ENCODE assay signal across 8 cellular contexts in genomic region chr16:70738083-70738977, GRCh38. TPM values are rescaled to one million over a fixed set of nuclear protein-coding genes. Genes with fewer than 3 reads are reported as not detected.
DNase-seq lines count a peak whose midpoint lies in the region; ATAC-seq, FAIRE-seq and TF ChIP-seq lines count a peak whose summit lies in the region.

No MANE protein-coding gene starts in this region.

- no peaks in the 10 kb centered on the region for H3K79me2 ChIP-seq in OCI-LY3 (ENCODE audit: low read length)
- no peaks in the 10 kb centered on the region for H3K79me2 ChIP-seq in K562 (ENCODE audit: control insufficient read depth, insufficient read depth, low read length)

- H3K4me2 ChIP-seq in OCI-LY3 (ENCODE audit: low read length) (peak overlapping the region; percentile 68), K562 (ENCODE audit: insufficient read depth, low read length) (no peak overlapping the region)

- no TSS peak for BruUV-seq in K562 (replicated peaks; lab: Mats Ljungman, UMichigan)

- peaks cover 28% of the 10 kb centered on the region for H3K4me1 ChIP-seq in OCI-LY3 (ENCODE audit: low read length)
- peaks cover 0 to 26% of the 10 kb centered on the region in 2 experiments; a peak in 2 of 5 replicates for H3K4me1 ChIP-seq in K562 (replicated peaks in 1 of 2; ENCODE audit: control insufficient read depth in 2 of 2, insufficient read depth in 2 of 2, low read length in 2 of 2)

- H3K4me3 Mint-ChIP-seq in stimulated activated memory B cell treated with anti-CD40 and anti-IgM and Interleukin-4, amounts not matched to agents 10 μg/mL and 1 μg/mL and 100 μg/mL, for 72 hours, result peak overlapping the region; percentile 27

- peak in 1 of 2 experiments; percentile 68; a peak in 2 of 4 replicates for TF ChIP-seq RAD21 in K562 (CRISPR knock-in tag; conservative IDR thresholded peaks at IDR 0.05 in 1 of 2, IDR thresholded peaks at IDR 0.05 in 1 of 2)

- intact Hi-C loops in K562 (cut with micrococcal nuclease), result loop anchor here (5.0 kb wide), 1 partner anchor 51 kb away; the partner anchor contains the start of gene MTSS2

- no peak for TF ChIP-seq EP300 in K562 (IDR thresholded peaks at IDR 0.05; ENCODE audit: low read length)

- CTCF ChIA-PET in AG04449 (lab: Yijun Ruan, JAX) (interaction anchor here (0.7 to 3.9 kb wide), 25 partner anchors 8 to 72 kb away, joined by 3 to 18 read pairs (median 5); partner anchors contain the start of gene MTSS2), K562 (lab: Yijun Ruan, JAX; ENCODE audit: low intra/inter-chr PET ratio) (interaction anchor here (0.6 to 1.4 kb wide), 2 partner anchors 59 to 1825 kb away, joined by 3 to 5 read pairs; no protein-coding TSS in a partner anchor)

- no peaks in the 10 kb centered on the region for H3K27me3 Mint-ChIP-seq in stimulated activated memory B cell treated with anti-CD40 and anti-IgM and Interleukin-4, amounts not matched to agents 10 μg/mL and 1 μg/mL and 100 μg/mL, for 72 hours

- peaks cover 36% of the 10 kb centered on the region for H3K4me1 Mint-ChIP-seq in stimulated activated memory B cell treated with anti-CD40 and anti-IgM and Interleukin-4, amounts not matched to agents 10 μg/mL and 1 μg/mL and 100 μg/mL, for 72 hours

- DNase-seq in AG04449 (ENCODE audit: low read depth, low spot score) (no peak), K562 (ENCODE audit: extremely low read depth in 1 of 4, low spot score in 3 of 4) (peak; percentile 69 to 83 (median 74)), iPS-NIHi7 (ENCODE audit: extremely low spot score) (peak; percentile 90), NCI-H526 treated with DMSO at 0.1 percent for 48 hours (lab: John Stamatoyannopoulos, UW) (no peak)

- in situ Hi-C loops in K562 (cut with MboI), result no loop called here

- no peaks in the 10 kb centered on the region for H3K9me3 ChIP-seq in OCI-LY3 (ENCODE audit: insufficient read depth, low read length)
- H3K9me3 ChIP-seq in K562 (replicated peaks; ENCODE audit: control insufficient read depth, insufficient read depth, low read depth, low read length), result 0 out of 2 replicates have a peak, but pooled peaks cover under 1% of the 10 kb centered on the region

- H3K36me3 ChIP-seq in OCI-LY3 (replicated peaks; ENCODE audit: low read depth, low read length) (no peaks in the 10 kb centered on the region), K562 (ENCODE audit: control insufficient read depth, insufficient read depth, low read length) (peaks cover 22% of the 10 kb centered on the region; the same call in 1 of the 3 replicates)

- H3K9me1 ChIP-seq in K562 (ENCODE audit: control insufficient read depth, insufficient read depth, low read length), result no peaks in the 10 kb centered on the region

- peak; percentile 60 for FAIRE-seq in K562 (lab: Jason Lieb, UNC)

- peak overlapping the region; percentile 93 for H3K27ac Mint-ChIP-seq in stimulated activated memory B cell treated with anti-CD40 and anti-IgM and Interleukin-4, amounts not matched to agents 10 μg/mL and 1 μg/mL and 100 μg/mL, for 72 hours

- POLR2A ChIA-PET in AG04449 (lab: Yijun Ruan, JAX) (interaction anchor here (0.6 to 1.5 kb wide), 3 partner anchors 12 to 29 kb away, joined by 3 to 6 read pairs (median 3); no protein-coding TSS in a partner anchor), K562 (lab: Yijun Ruan, JAX) (interaction anchor here (0.6 to 1.5 kb wide), 6 partner anchors 13 to 812 kb away, joined by 3 to 4 read pairs (median 3); no protein-coding TSS in a partner anchor)

- ATAC-seq in K562 (peak; percentile 97), HG03460 (IDR thresholded peaks at IDR 0.05; ENCODE audit: unreplicated experiment) (no peak)
- ATAC-seq in stimulated activated memory B cell treated with anti-CD40 and anti-IgM and Interleukin-4, amounts not matched to agents 10 μg/mL and 1 μg/mL and 100 μg/mL, for 72 hours, result no peak

- TF ChIP-seq POLR2A in K562 (conservative IDR thresholded peaks at IDR 0.05), result no peak

- peaks cover under 1% of the 10 kb centered on the region for H3K9me3 Mint-ChIP-seq in stimulated activated memory B cell treated with anti-CD40 and anti-IgM and Interleukin-4, amounts not matched to agents 10 μg/mL and 1 μg/mL and 100 μg/mL, for 72 hours

- H2AFZ ChIP-seq in OCI-LY3 (ENCODE audit: low read depth, low read length) (no peak overlapping the region; the same call in 1 of the 2 replicates), K562 (ENCODE audit: low read depth, low read length) (no peak overlapping the region)

- peak; percentile 86 for TF ChIP-seq CTCF in AG04449 (IDR thresholded peaks at IDR 0.05; ENCODE audit: insufficient read depth, low read length, missing control alignments)
- peak; percentile 58 for TF ChIP-seq CTCF in GM12872 (IDR thresholded peaks at IDR 0.05; ENCODE audit: insufficient read depth, low read depth, low read length)
- peak; percentile 61 for TF ChIP-seq CTCF in OCI-LY3 (IDR thresholded peaks at IDR 0.05; ENCODE audit: low read depth, low read length)
- peak; percentile 75 to 84 (median 78) for TF ChIP-seq CTCF in K562 (IDR thresholded peaks at IDR 0.05 in 2 of 3, conservative IDR thresholded peaks at IDR 0.05 in 1 of 3; ENCODE audit: insufficient read depth in 2 of 3, low read depth in 1 of 3, low read length in 3 of 3)

- no peaks in the 10 kb centered on the region for H4K20me1 ChIP-seq in OCI-LY3 (ENCODE audit: insufficient read depth, low read length)
- H4K20me1 ChIP-seq in K562 (replicated peaks; ENCODE audit: control insufficient read depth, insufficient read depth, low read length), result no peaks in the 10 kb centered on the region

- peaks cover 65% of the 10 kb centered on the region for H3K36me3 Mint-ChIP-seq in stimulated activated memory B cell treated with anti-CD40 and anti-IgM and Interleukin-4, amounts not matched to agents 10 μg/mL and 1 μg/mL and 100 μg/mL, for 72 hours

- no peaks in the 10 kb centered on the region for H3K27me3 ChIP-seq in OCI-LY3 (ENCODE audit: low read depth, low read length)
- H3K27me3 ChIP-seq in K562 (ENCODE audit: control insufficient read depth in 2 of 2, insufficient read depth in 2 of 2, low read length in 2 of 2), result no peaks in the 10 kb centered on the region

- peak overlapping the region; percentile 37; the same call in 1 of the 2 replicates for H3K9ac ChIP-seq in OCI-LY3 (ENCODE audit: low read length)
- peak overlapping the region in 1 of 2 experiments; percentile 71; a peak in 2 of 4 replicates for H3K9ac ChIP-seq in K562 (ENCODE audit: insufficient read depth in 1 of 2, low read depth in 2 of 2, low read length in 2 of 2)

- no peak overlapping the region for H3K4me3 ChIP-seq in AG04449 (ENCODE audit: low read depth, low read length)
- H3K4me3 ChIP-seq in OCI-LY3 (ENCODE audit: low read length), result peak overlapping the region; percentile 53
- H3K4me3 ChIP-seq in K562, result no peak overlapping the region

- peak overlapping the region; percentile 81 for H3K27ac ChIP-seq in OCI-LY3 (ENCODE audit: low read length)
- no peak overlapping the region for H3K27ac ChIP-seq in K562 (ENCODE audit: extremely low read depth, low read depth, low read length)

- WGBS in K562 (ENCODE audit: insufficient coverage, low coverage, missing lambda C conversion rate), result 72% methylated on average over 22 of the region's 22 CpGs

TF ChIP-seq in K562, 482 proteins besides CTCF, POLR2A, EP300 and RAD21 (continues in another document):
- TF ChIP-seq SAFB2 (IDR thresholded peaks at IDR 0.05; ENCODE audit: borderline replicate concordance, low read depth, low read length, severe bottlenecking) (no peak), TFAP4 (CRISPR knock-in tag; IDR thresholded peaks at IDR 0.05; ENCODE audit: borderline replicate concordance) (peak; percentile 54; the same call in 1 of the 2 replicates), CREM (IDR thresholded peaks at IDR 0.05; ENCODE audit: low read depth) (no peak), RB1 (IDR thresholded peaks at IDR 0.05; ENCODE audit: low read depth) (0 out of 2 replicates have a peak, but pooled peaks have one; percentile 36)

RNA-seq across cellular contexts. Expression of gene MTSS2, which starts 52.5 kb away (rescaled TPM):
- total RNA-seq in K562 (2011; cell fraction: chromatin; rRNA removed; ENCODE audit: low replicate concordance), result 15.0 and 50.2 TPM in 2 replicates
- total RNA-seq in K562 (2011; cell fraction: nucleolus; rRNA removed), result 41.7 and 44.2 TPM in 2 replicates
- 20.2 and 24.3 TPM in 2 replicates for total RNA-seq in K562 (2011; cell fraction: nucleoplasm; rRNA removed)
- total RNA-seq in K562 (2014; rRNA removed) (15.4 and 22.4 TPM in 2 replicates), K562 (2014; rRNA removed; fragmentation: Illumina TruSeq; extraction: Trizol) (4.8 and 9.1 TPM in 2 replicates), K562 (2015; rRNA removed; fragmentation: Illumina TruSeq; extraction: Trizol) (20.6 and 24.2 TPM in 2 replicates), K562 (2021) (51.2 and 60.3 TPM in 2 replicates)
- polyA plus RNA-seq in K562 (2011; rRNA removed) (16.9 and 21.5 TPM in 2 replicates), K562 (2014; fragmentation: Illumina TruSeq; extraction: Trizol) (36.2 and 45.7 TPM in 2 replicates), K562 (2014; fragmentation: Nextera tagmentation; extraction: Ambion mirVana) (under 1 TPM; 0.11 to 0.32 TPM), K562 (2014; rRNA removed) (31.1 and 46.9 TPM in 2 replicates)
- polyA plus RNA-seq in K562 (2011; cell fraction: cytosol; rRNA removed), result 13.3 and 40.6 TPM in 2 replicates
- 40.9 and 91.6 TPM in 2 replicates for polyA plus RNA-seq in K562 (2011; cell fraction: nucleus; rRNA removed)
- 55.8 and 57.7 TPM in 2 replicates for polyA plus RNA-seq in K562 (2012)
- polyA minus RNA-seq in K562 (2011; rRNA and poly(A)+ RNA removed), result 6.7 and 12.5 TPM in 2 replicates
- 27.2 and 41.8 TPM in 2 replicates for polyA minus RNA-seq in K562 (2011; cell fraction: cytosol; rRNA and poly(A)+ RNA removed)
- polyA minus RNA-seq in K562 (2011; cell fraction: nucleus; rRNA and poly(A)+ RNA removed), result 20.1 and 25.2 TPM in 2 replicates

Comparison
In these comparisons a context has a peak if more than half of its experiments do, and no peak if none do; other contexts are left out.
1. DNase-seq: peak in K562 (4 of 4) and iPS-NIHi7 (single experiment); none in AG04449 (single experiment) and NCI-H526 treated with DMSO at 0.1 percent for 48 hours (single experiment).
2. Peak in every context shown above with its lines, with median percentiles within 50 percentile points of each other: CTCF ChIP-seq.